ENCODE assay signal across 15 cellular contexts in genomic region chr17:9200699-9201359, GRCh38.
A peak's percentile ranks its signal among the peaks of the same experiment; 100 is the strongest.
DNase-seq lines count a peak whose midpoint lies in the region; ATAC-seq and TF ChIP-seq lines count a peak whose summit lies in the region.
"Had no signal": no experiment of that assay in that cellular context is flagged by ENCODE, and none has a peak within 500 bp of the region (broad histone marks: within the 10 kb centered on the region; RNA-seq: fewer than 3 reads in every experiment).

No MANE protein-coding gene starts in this region.

- peak; percentile 73 for ATAC-seq in HG02678 (IDR thresholded peaks at IDR 0.05; ENCODE audit: unreplicated experiment)
- ATAC-seq in HG03432 (IDR thresholded peaks at IDR 0.05; ENCODE audit: unreplicated experiment) = peak; percentile 71
- ATAC-seq in GM18519 (IDR thresholded peaks at IDR 0.05; ENCODE audit: low FRiP score, unreplicated experiment) = no peak
- ATAC-seq: T-cell had no signal

- POLR2A ChIA-PET in GM10248 (lab: Yijun Ruan, JAX) = interaction anchor here (0.5 to 0.6 kb wide), 2 partner anchors 354 to 848 kb away, joined by 4 to 6 read pairs; no protein-coding TSS in a partner anchor
- POLR2A ChIA-PET in RWPE1 (lab: Yijun Ruan, JAX; ENCODE audit: low non-redundant PET) = no interaction called here

- H3K27me3 ChIP-seq in effector memory CD4-positive, alpha-beta T cell (replicated peaks; ENCODE audit: control insufficient read depth, insufficient read depth, low read length, poor library complexity, severe bottlenecking) = peaks cover under 1% of the 10 kb centered on the region
- H3K27me3 ChIP-seq: neutrophil, upper lobe of left lung had no signal

- DNase-seq in GM10248 (ENCODE audit: extremely low spot score) (peak; percentile 66), GM19240 (ENCODE audit: insufficient read length, low spot score) (peak; percentile 41), activated gamma-delta T cell (lab: John Stamatoyannopoulos, UW) (no peak), RWPE1 (ENCODE audit: low spot score) (no peak)
- DNase-seq in effector memory CD4-positive, alpha-beta T cell = no peak
- DNase-seq: activated CD4-positive, alpha-beta memory T cell treated with anti-CD3 and anti-CD28 coated beads for 36 hours; caudate nucleus; Kasumi-1; left ventricle myocardium inferior; T-cell; upper lobe of left lung had no signal

- no peak overlapping the region for H3K4me3 ChIP-seq in effector memory CD4-positive, alpha-beta T cell (ENCODE audit: insufficient read depth, low read depth, low read length, poor library complexity, severe bottlenecking)
- H3K4me3 ChIP-seq: left ventricle myocardium inferior, upper lobe of left lung had no signal

- TF ChIP-seq CTCF in GM10248 (IDR thresholded peaks at IDR 0.05; ENCODE audit: control extremely low read depth, extremely low read depth, low read depth, missing control alignments) (no peak), RWPE1 (conservative IDR thresholded peaks at IDR 0.05; ENCODE audit: low read depth) (no peak)

- no peaks in the 10 kb centered on the region for H3K4me1 ChIP-seq in effector memory CD4-positive, alpha-beta T cell (ENCODE audit: control insufficient read depth, insufficient read depth, low read length, poor library complexity, severe bottlenecking)
- H3K4me1 ChIP-seq: upper lobe of left lung had no signal

- H3K36me3 ChIP-seq in effector memory CD4-positive, alpha-beta T cell (ENCODE audit: control insufficient read depth, insufficient read depth, low read length) = no peaks in the 10 kb centered on the region
- H3K36me3 ChIP-seq: left ventricle myocardium inferior, neutrophil, upper lobe of left lung had no signal

- CTCF ChIA-PET in GM10248 (lab: Yijun Ruan, JAX) = interaction anchor here (1.0 to 1.8 kb wide), 5 partner anchors 8 to 30 kb away, joined by 3 to 6 read pairs (median 4); no protein-coding TSS in a partner anchor
- CTCF ChIA-PET in RWPE1 (lab: Yijun Ruan, JAX) = no interaction called here

- H3K9me3 ChIP-seq in effector memory CD4-positive, alpha-beta T cell (ENCODE audit: control insufficient read depth, low read length) = no peaks in the 10 kb centered on the region
- H3K9me3 ChIP-seq: left ventricle myocardium inferior, neutrophil, upper lobe of left lung had no signal

- H3K27ac ChIP-seq in effector memory CD4-positive, alpha-beta T cell (ENCODE audit: insufficient read depth, low read length, poor library complexity, severe bottlenecking) = no peak overlapping the region
- no peak overlapping the region for H3K27ac ChIP-seq in RWPE1
- H3K27ac ChIP-seq: left ventricle myocardium inferior, neutrophil, upper lobe of left lung had no signal

Comparison
In these comparisons a context has a peak if more than half of its experiments do, and no peak if none do; other contexts are left out.
1. DNase-seq: peak in GM10248 (single experiment) and GM19240 (single experiment); none in effector memory CD4-positive, alpha-beta T cell (0 of 3), activated gamma-delta T cell (single experiment) and RWPE1 (single experiment).